In the genomic region with DNA sequence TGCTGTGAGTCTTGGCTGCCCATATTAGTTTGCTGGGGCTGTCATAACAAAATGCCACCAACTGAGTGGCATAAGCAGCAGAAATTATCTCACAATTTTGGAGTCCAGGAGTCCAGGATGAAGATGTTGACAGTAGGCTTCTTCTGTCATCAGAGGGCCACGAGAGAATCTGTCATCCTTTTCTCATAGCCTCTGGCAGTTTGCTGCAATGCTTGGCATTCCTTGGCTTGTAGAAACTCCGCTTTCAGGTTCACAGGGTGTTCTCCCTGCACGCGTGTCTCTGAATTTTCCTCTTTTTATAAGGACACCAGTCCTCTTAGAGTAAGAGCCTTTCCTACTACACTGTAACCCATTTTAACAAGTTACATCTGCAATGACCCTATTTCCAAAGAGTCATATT, we compare ENCODE assay signal across 16 cellular contexts.
DNase-seq lines count a peak whose midpoint lies in the region; ATAC-seq and TF ChIP-seq lines count a peak whose summit lies in the region.
"Had no signal": no experiment of that assay in that cellular context is flagged by ENCODE, and none has a peak within 500 bp of the region (broad histone marks: within the 10 kb centered on the region; RNA-seq: fewer than 3 reads in every experiment).

No MANE protein-coding gene starts in this region.

- CTCF ChIA-PET in PC-3 (lab: Charles Lee): no interaction called here

- no peak overlapping the region for H2BK120ac ChIP-seq in trophoblast cell (ENCODE audit: insufficient read depth, low read length, poor library complexity)

- H3F3A ChIP-seq in PC-3 (ENCODE audit: low read length, unreplicated experiment): no peaks in the 10 kb centered on the region

- POLR2A ChIA-PET in PC-3 (lab: Charles Lee; ENCODE audit: unreplicated experiment): no interaction called here

- H2BK12ac ChIP-seq in trophoblast cell (ENCODE audit: low read length): no peak overlapping the region

- H3K4me1 ChIP-seq in PC-3 (ENCODE audit: insufficient read depth, low read length): no peaks in the 10 kb centered on the region
- H3K4me1 ChIP-seq in foreskin keratinocyte: no peaks in the 10 kb centered on the region
- H3K4me1 ChIP-seq in trophoblast cell (ENCODE audit: control insufficient read depth in 1 of 2, insufficient read depth in 2 of 2, low read length in 2 of 2): no peaks in the 10 kb centered on the region
- H3K4me1 ChIP-seq: HAP-1 had no signal

- H3K23ac ChIP-seq in trophoblast cell (ENCODE audit: low read length): no peak overlapping the region

- DNase-seq in EL: peak; percentile 13
- peak; percentile 6 for DNase-seq in PC-3
- peak; percentile 9 to 40 for DNase-seq in foreskin keratinocyte
- DNase-seq in trophoblast cell: peak; percentile 37 to 75
- no peak for DNase-seq in stimulated activated naive CD4-positive, alpha-beta T cell treated with Interleukin-2 at 50 U/mL for 16 hours (lab: John Stamatoyannopoulos, UW)
- DNase-seq in T-helper 1 cell: no peak
- DNase-seq in midbrain (lab: John Stamatoyannopoulos, UW): no peak
- DNase-seq in HPDE6-E6E7 (ENCODE audit: extremely low spot score): no peak
- DNase-seq: C1 segment of cervical spinal cord; CD4-positive, alpha-beta memory T cell; COR-L47; DMS153; DND-41; GOT3; HFFc6 had no signal

- no peak overlapping the region for H3K14ac ChIP-seq in trophoblast cell (ENCODE audit: low read length)

- H3K27me3 ChIP-seq in PC-3 (ENCODE audit: low read length) (peaks cover 16% of the 10 kb centered on the region; the same call in 1 of the 2 replicates), foreskin keratinocyte (no peaks in the 10 kb centered on the region), trophoblast cell (ENCODE audit: insufficient read depth, low read length) (no peaks in the 10 kb centered on the region)

- no peak overlapping the region for H3K4ac ChIP-seq in trophoblast cell (ENCODE audit: low read depth, low read length)

- H4K8ac ChIP-seq in trophoblast cell (ENCODE audit: low read depth, low read length): no peak overlapping the region

- ATAC-seq in PC-3: no peak
- no peak for ATAC-seq in foreskin keratinocyte

- H3K36me3 ChIP-seq in PC-3 (ENCODE audit: low read depth, low read length): no peaks in the 10 kb centered on the region
- H3K36me3 ChIP-seq in trophoblast cell (ENCODE audit: control insufficient read depth in 1 of 2, insufficient read depth in 2 of 2, low read length in 2 of 2): no peaks in the 10 kb centered on the region
- H3K36me3 ChIP-seq: HAP-1 had no signal

- H3K4me2 ChIP-seq in PC-3 (ENCODE audit: low read length): no peak overlapping the region
- no peak overlapping the region for H3K4me2 ChIP-seq in trophoblast cell (ENCODE audit: low read length)

- H2AFZ ChIP-seq in PC-3 (ENCODE audit: low read length) (no peak overlapping the region), trophoblast cell (ENCODE audit: insufficient read depth, low read length, poor library complexity) (no peak overlapping the region)

- no peak overlapping the region for H4K91ac ChIP-seq in trophoblast cell (ENCODE audit: low read depth, low read length)

- H3K4me3 ChIP-seq in PC-3 (ENCODE audit: low read length) (no peak overlapping the region), trophoblast cell (ENCODE audit: low read depth, low read length) (no peak overlapping the region)
- H3K4me3 ChIP-seq: HAP-1 had no signal

- no TSS peak for BruUV-seq in PC-3 (replicated peaks; lab: Mats Ljungman, UMichigan)

- H3K9ac ChIP-seq in PC-3 (ENCODE audit: low read length) (no peak overlapping the region), trophoblast cell (ENCODE audit: low read length) (no peak overlapping the region)

- H3K79me2 ChIP-seq in PC-3 (ENCODE audit: low read length): no peaks in the 10 kb centered on the region
- H3K79me2 ChIP-seq in trophoblast cell (ENCODE audit: control insufficient read depth, insufficient read depth, low read length, poor library complexity): no peaks in the 10 kb centered on the region

- H3K27ac ChIP-seq in PC-3 (ENCODE audit: low read length): no peak overlapping the region
- H3K27ac ChIP-seq in foreskin keratinocyte: no peak overlapping the region
- no peak overlapping the region for H3K27ac ChIP-seq in trophoblast cell (ENCODE audit: low read depth, low read length)

- TF ChIP-seq CTCF in PC-3 (conservative IDR thresholded peaks at IDR 0.05; ENCODE audit: low read depth, low read length) (no peak), foreskin keratinocyte (conservative IDR thresholded peaks at IDR 0.05) (no peak)

- H2AK5ac ChIP-seq in trophoblast cell (ENCODE audit: low read length): no peak overlapping the region

- intact Hi-C loops in PC-3 (cut with micrococcal nuclease): no loop called here

- no peaks in the 10 kb centered on the region for H3K79me1 ChIP-seq in trophoblast cell (ENCODE audit: low read length)

- no CpG with 5 or more reads among the region's 4 CpGs for WGBS in trophoblast cell (ENCODE audit: extremely low coverage, insufficient coverage, insufficient read length)

- H4K12ac ChIP-seq in trophoblast cell (ENCODE audit: low read depth, low read length): no peak overlapping the region

- no peak overlapping the region for H3K18ac ChIP-seq in trophoblast cell (ENCODE audit: low read length)

- no peaks in the 10 kb centered on the region for H3K9me2 ChIP-seq in PC-3 (replicated peaks; ENCODE audit: low read length)

- H4K20me1 ChIP-seq in PC-3 (ENCODE audit: low read length): no peaks in the 10 kb centered on the region

- H2BK5ac ChIP-seq in trophoblast cell (ENCODE audit: low read depth, low read length, poor library complexity): no peak overlapping the region

- no peaks in the 10 kb centered on the region for H3K9me3 ChIP-seq in PC-3 (ENCODE audit: low read length)
- H3K9me3 ChIP-seq in trophoblast cell (ENCODE audit: insufficient read depth, low read depth, low read length): no peaks in the 10 kb centered on the region
- H3K9me3 ChIP-seq: HAP-1 had no signal

Comparison
In these comparisons a context has a peak if more than half of its experiments do, and no peak if none do; other contexts are left out.
1. DNase-seq: peak in EL (single experiment), PC-3 (single experiment), foreskin keratinocyte (2 of 2) and trophoblast cell (2 of 2); none in stimulated activated naive CD4-positive, alpha-beta T cell treated with Interleukin-2 at 50 U/mL for 16 hours (single experiment), T-helper 1 cell (0 of 5), midbrain (single experiment) and HPDE6-E6E7 (single experiment).